In genomic region chrX:151722241-151722846, GRCh38 we compare ENCODE assay signal across 1 cellular context.
A peak's percentile ranks its signal among the peaks of the same experiment; 100 is the strongest.
TF ChIP-seq lines count a peak whose summit lies in the region.

No MANE protein-coding gene starts in this region.

TF ChIP-seq in K562, 482 proteins besides CTCF, POLR2A, EP300 and RAD21:
- TF ChIP-seq HMG20A (CRISPR knock-in tag; conservative IDR thresholded peaks at IDR 0.05) (no peak), BMI1 (IDR thresholded peaks at IDR 0.05; ENCODE audit: low read length) (no peak), ZNF76 (CRISPR knock-in tag; IDR thresholded peaks at IDR 0.05; ENCODE audit: borderline replicate concordance) (no peak), CTCFL (IDR thresholded peaks at IDR 0.05; ENCODE audit: borderline replicate concordance, insufficient read depth, low read depth, low read length, poor library complexity, severe bottlenecking) (peak; percentile 75), MIER1 (IDR thresholded peaks at IDR 0.05; ENCODE audit: low read depth) (no peak), ZNF766 (CRISPR knock-in tag; conservative IDR thresholded peaks at IDR 0.05) (no peak), RNF2 (IDR thresholded peaks at IDR 0.05) (no peak), TFAP4 (CRISPR knock-in tag; IDR thresholded peaks at IDR 0.05; ENCODE audit: borderline replicate concordance) (0 out of 2 replicates have a peak, but pooled peaks have one; percentile 15), L3MBTL2 (IDR thresholded peaks at IDR 0.05) (0 out of 2 replicates have a peak, but pooled peaks have one; percentile 22), CBFB (CRISPR knock-in tag; IDR thresholded peaks at IDR 0.05) (no peak), TCF7L2 (IDR thresholded peaks at IDR 0.05; ENCODE audit: low read depth, low read length) (no peak), PHF20 (IDR thresholded peaks at IDR 0.05; ENCODE audit: partially characterized antibody) (no peak), CGGBP1 (CRISPR knock-in tag; IDR thresholded peaks at IDR 0.05) (no peak), ETV5 (CRISPR knock-in tag; IDR thresholded peaks at IDR 0.05; ENCODE audit: low read depth) (no peak), MTA3 (IDR thresholded peaks at IDR 0.05; ENCODE audit: borderline replicate concordance) (no peak), NONO (IDR thresholded peaks at IDR 0.05; ENCODE audit: low read depth in 2 of 2, low read length in 1 of 2) (no peak), ATF4 (CRISPR knock-in tag; IDR thresholded peaks at IDR 0.05) (no peak), NFYB (IDR thresholded peaks at IDR 0.05; ENCODE audit: extremely low read depth, insufficient read length) (no peak), NFATC3 (IDR thresholded peaks at IDR 0.05) (no peak), ELF1 (tag; IDR thresholded peaks at IDR 0.05) (no peak), SMC3 (conservative IDR thresholded peaks at IDR 0.05; ENCODE audit: insufficient read depth, low read depth, low read length) (peak; percentile 69), HDGF (IDR thresholded peaks at IDR 0.05) (no peak), NRF1 (conservative IDR thresholded peaks at IDR 0.05 in 1 of 2, IDR thresholded peaks at IDR 0.05 in 1 of 2) (peak; percentile 58 to 67), ZNF224 (CRISPR knock-in tag; IDR thresholded peaks at IDR 0.05) (no peak), BRF1 (IDR thresholded peaks at IDR 0.05; ENCODE audit: borderline replicate concordance, extremely low read depth, insufficient read length) (no peak), FOS (IDR thresholded peaks at IDR 0.05; ENCODE audit: extremely low read depth, insufficient read length) (no peak), POLR2AphosphoS2 (IDR thresholded peaks at IDR 0.05; ENCODE audit: low read length) (no peak), HNRNPL (IDR thresholded peaks at IDR 0.05; ENCODE audit: low read depth, low read length) (no peak), ZNF431 (CRISPR knock-in tag; IDR thresholded peaks at IDR 0.05) (no peak), KAT7 (CRISPR knock-in tag; IDR thresholded peaks at IDR 0.05; ENCODE audit: borderline replicate concordance) (no peak), JUND (IDR thresholded peaks at IDR 0.05; ENCODE audit: borderline replicate concordance, low read depth, low read length) (0 out of 2 replicates have a peak, but pooled peaks have one; percentile 15), JUND (tag; IDR thresholded peaks at IDR 0.05; ENCODE audit: borderline replicate concordance, low read depth, low read length) (no peak), ZNF12 (CRISPR knock-in tag; IDR thresholded peaks at IDR 0.05) (no peak), ZBTB12 (CRISPR knock-in tag; IDR thresholded peaks at IDR 0.05) (no peak), NCOA1 (IDR thresholded peaks at IDR 0.05; ENCODE audit: low read depth) (no peak), ZNF512 (tag; IDR thresholded peaks at IDR 0.05) (no peak), DLX4 (CRISPR knock-in tag; IDR thresholded peaks at IDR 0.05) (no peak), ZKSCAN8 (CRISPR knock-in tag; IDR thresholded peaks at IDR 0.05) (no peak), ZNF316 (IDR thresholded peaks at IDR 0.05) (no peak), ARID2 (IDR thresholded peaks at IDR 0.05) (no peak), SUPT5H (IDR thresholded peaks at IDR 0.05) (no peak), MYBL2 (IDR thresholded peaks at IDR 0.05; ENCODE audit: low read depth) (no peak), MYBL2 (CRISPR knock-in tag; IDR thresholded peaks at IDR 0.05; ENCODE audit: borderline replicate concordance) (no peak), MED1 (CRISPR knock-in tag; IDR thresholded peaks at IDR 0.05; ENCODE audit: borderline replicate concordance) (no peak), ZNF121 (CRISPR knock-in tag; conservative IDR thresholded peaks at IDR 0.05) (no peak), ZNF133 (CRISPR knock-in tag; IDR thresholded peaks at IDR 0.05) (no peak), SMAD2 (IDR thresholded peaks at IDR 0.05; ENCODE audit: low read depth, low read length) (no peak), FOXA1 (IDR thresholded peaks at IDR 0.05; ENCODE audit: borderline replicate concordance) (no peak), HBP1 (CRISPR knock-in tag; IDR thresholded peaks at IDR 0.05) (no peak), LEF1 (IDR thresholded peaks at IDR 0.05) (no peak), NKRF (IDR thresholded peaks at IDR 0.05; ENCODE audit: borderline replicate concordance) (no peak), MAFK (IDR thresholded peaks at IDR 0.05; ENCODE audit: low read length) (no peak), CREM (IDR thresholded peaks at IDR 0.05; ENCODE audit: low read depth) (peak; percentile 27; the same call in 1 of the 2 replicates)
TF ChIP-seq in K562: peak in this region for 7.
